Comparison of ENCODE assay signal across 8 cellular contexts in the genomic region with DNA sequence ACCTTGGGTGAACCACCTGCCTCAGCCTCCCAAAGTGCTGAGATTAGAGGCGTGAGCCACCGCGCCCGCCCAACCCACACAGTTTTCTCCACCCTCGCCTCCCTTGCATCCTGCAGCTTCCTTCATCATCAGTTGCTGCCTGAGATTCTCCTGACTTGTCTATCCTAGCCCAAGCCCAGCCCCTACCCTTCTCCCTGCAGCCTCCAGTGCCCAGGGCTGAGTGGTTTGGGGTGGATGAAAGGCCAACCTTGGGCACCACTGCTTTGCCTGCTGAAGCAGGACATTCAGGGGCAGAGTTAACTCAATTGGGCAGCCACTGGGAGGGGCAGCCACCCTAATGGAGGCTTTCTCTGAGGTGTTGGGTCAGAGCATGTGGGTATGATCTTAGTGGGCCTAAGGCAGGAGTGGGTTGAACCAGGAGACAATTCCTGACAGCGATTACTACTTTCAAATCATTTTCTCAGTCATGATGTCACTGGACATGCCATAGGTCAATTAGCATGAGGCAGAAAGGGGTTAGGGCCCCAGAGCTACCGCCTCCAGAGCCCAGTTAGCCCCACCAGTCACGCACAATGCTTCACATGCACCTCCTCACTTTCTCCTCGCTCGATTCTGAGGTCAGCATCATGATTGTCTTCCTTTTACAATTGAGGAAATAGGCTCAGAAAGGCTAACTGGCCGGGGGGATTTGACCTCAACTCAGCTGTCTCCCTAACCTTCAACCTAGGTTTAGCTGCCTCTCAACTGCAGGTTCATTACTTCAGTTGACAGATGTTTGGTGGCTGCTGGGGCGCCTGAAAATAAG.
DNase-seq lines count a peak whose midpoint lies in the region; ATAC-seq and TF ChIP-seq lines count a peak whose summit lies in the region.

No MANE protein-coding gene starts in this region.

- H3K4me1 ChIP-seq in Loucy (ENCODE audit: insufficient read depth, low read length, poor library complexity, severe bottlenecking) (peaks cover 36% of the 10 kb centered on the region), mucosa of rectum (ENCODE audit: control insufficient read depth in 2 of 2, insufficient read depth in 2 of 2, low read length in 2 of 2) (peaks cover 58 to 60% of the 10 kb centered on the region in 2 donors)

- in situ Hi-C loops in brain microvascular endothelial cell (cut with HindIII; ENCODE audit: low pct_ligation_motif_present, low sequenced_read_pairs): no loop called here

- H2AFZ ChIP-seq in Loucy (ENCODE audit: low read length): no peak overlapping the region

- H3K27me3 ChIP-seq in Loucy (ENCODE audit: insufficient read depth, low read length, poor library complexity, severe bottlenecking) (no peaks in the 10 kb centered on the region), brain microvascular endothelial cell (replicated peaks) (no peaks in the 10 kb centered on the region), mucosa of rectum (ENCODE audit: control insufficient read depth in 2 of 2, insufficient read depth in 2 of 2, low read length in 2 of 2) (no peaks in the 10 kb centered on the region)

- H3K9me2 ChIP-seq in Loucy (replicated peaks; ENCODE audit: low read depth, low read length): no peaks in the 10 kb centered on the region

- peak overlapping the region; percentile 86 for H3K9ac ChIP-seq in Loucy (ENCODE audit: low read depth, low read length, poor library complexity, severe bottlenecking)
- H3K9ac ChIP-seq in mucosa of rectum (ENCODE audit: low read depth in 1 of 2, low read length in 2 of 2): peak overlapping the region; percentile 94 to 99

- H4K20me1 ChIP-seq in Loucy (ENCODE audit: insufficient read depth, low read length, poor library complexity, severe bottlenecking): peaks cover 25% of the 10 kb centered on the region

- no peaks in the 10 kb centered on the region for H3K9me3 ChIP-seq in Loucy (ENCODE audit: insufficient read depth, low read depth, low read length)
- no peaks in the 10 kb centered on the region for H3K9me3 ChIP-seq in mucosa of rectum (ENCODE audit: control insufficient read depth in 2 of 2, low read length in 2 of 2)

- TF ChIP-seq CTCF in Loucy (conservative IDR thresholded peaks at IDR 0.05; ENCODE audit: low read length) (no peak), brain microvascular endothelial cell (IDR thresholded peaks at IDR 0.05; ENCODE audit: low read depth, low read length, missing control alignments) (no peak)

- peak overlapping the region; percentile 92 for H3K4me3 ChIP-seq in Loucy (ENCODE audit: low read length, poor library complexity, severe bottlenecking)
- peak overlapping the region; percentile 72 for H3K4me3 ChIP-seq in brain microvascular endothelial cell (ENCODE audit: low read depth, low read length)
- H3K4me3 ChIP-seq in mucosa of rectum (ENCODE audit: low read length in 2 of 2): peak overlapping the region; percentile 79 to 83

- H3K27ac ChIP-seq in brain microvascular endothelial cell: peak overlapping the region; percentile 97
- peak overlapping the region; percentile 100 for H3K27ac ChIP-seq in mucosa of rectum (ENCODE audit: low read depth in 2 of 2, low read length in 2 of 2)

- peaks cover 11% of the 10 kb centered on the region; the same call in 1 of the 2 replicates for H3K36me3 ChIP-seq in Loucy (ENCODE audit: insufficient read depth, low read length)
- peaks cover 18% of the 10 kb centered on the region for H3K36me3 ChIP-seq in brain microvascular endothelial cell (replicated peaks)
- peaks cover 8 to 12% of the 10 kb centered on the region in 2 donors for H3K36me3 ChIP-seq in mucosa of rectum (ENCODE audit: control insufficient read depth in 2 of 2, insufficient read depth in 2 of 2, low read length in 2 of 2)

- peaks cover 5% of the 10 kb centered on the region; the same call in 1 of the 2 replicates for H3F3A ChIP-seq in Loucy (ENCODE audit: low read depth)

- peaks cover 46% of the 10 kb centered on the region for H3K79me2 ChIP-seq in Loucy (ENCODE audit: insufficient read depth, low read length)

- ATAC-seq in GM18858 (IDR thresholded peaks at IDR 0.05; ENCODE audit: unreplicated experiment) (no peak), GM19035 (IDR thresholded peaks at IDR 0.05; ENCODE audit: unreplicated experiment) (no peak)

- DNase-seq in NCI-H2196 (lab: John Stamatoyannopoulos, UW; ENCODE audit: unreplicated experiment) (peak; percentile 61), NCI-H2196 treated with DMSO at 0.1 percent for 48 hours (lab: John Stamatoyannopoulos, UW; ENCODE audit: unreplicated experiment) (no peak), brain microvascular endothelial cell (no peak), SHP77 (lab: John Stamatoyannopoulos, UW) (no peak)

- peak overlapping the region; percentile 92 for H3K4me2 ChIP-seq in Loucy (ENCODE audit: low read depth, low read length, poor library complexity, severe bottlenecking)
